Comparison of ENCODE assay signal across 1 cellular context in the genomic region with DNA sequence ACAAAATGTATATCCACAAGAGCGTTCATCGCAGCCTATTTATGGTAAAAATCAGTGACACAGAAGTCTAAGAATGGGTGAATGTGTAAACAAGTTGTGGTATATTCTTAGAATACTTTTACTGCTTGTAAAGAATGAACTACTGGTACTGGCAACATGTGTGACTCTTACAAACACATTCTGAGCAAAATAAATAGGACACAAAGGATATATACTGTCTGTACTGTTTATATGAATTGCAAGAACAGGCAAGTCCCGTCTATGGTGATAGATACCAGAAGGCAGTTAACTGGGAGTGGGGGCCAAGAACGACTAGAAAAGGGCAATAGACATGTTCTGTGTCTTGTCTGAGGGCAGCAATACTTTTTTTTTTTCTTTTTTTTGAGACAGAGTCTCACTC.
TF ChIP-seq lines count a peak whose summit lies in the region.

No MANE protein-coding gene starts in this region.

TF ChIP-seq in IMR-90, 13 proteins besides CTCF, POLR2A, EP300 and RAD21:
- TF ChIP-seq RCOR1 (IDR thresholded peaks at IDR 0.05; ENCODE audit: insufficient replicate concordance, low read length), result no peak
- TF ChIP-seq MAZ (IDR thresholded peaks at IDR 0.05; ENCODE audit: borderline replicate concordance, low read depth, low read length), result no peak
- TF ChIP-seq CEBPB (IDR thresholded peaks at IDR 0.05; ENCODE audit: low read depth, low read length), result no peak
- TF ChIP-seq BHLHE40 (IDR thresholded peaks at IDR 0.05; ENCODE audit: low read depth, low read length), result no peak
- TF ChIP-seq, protein P1, sequence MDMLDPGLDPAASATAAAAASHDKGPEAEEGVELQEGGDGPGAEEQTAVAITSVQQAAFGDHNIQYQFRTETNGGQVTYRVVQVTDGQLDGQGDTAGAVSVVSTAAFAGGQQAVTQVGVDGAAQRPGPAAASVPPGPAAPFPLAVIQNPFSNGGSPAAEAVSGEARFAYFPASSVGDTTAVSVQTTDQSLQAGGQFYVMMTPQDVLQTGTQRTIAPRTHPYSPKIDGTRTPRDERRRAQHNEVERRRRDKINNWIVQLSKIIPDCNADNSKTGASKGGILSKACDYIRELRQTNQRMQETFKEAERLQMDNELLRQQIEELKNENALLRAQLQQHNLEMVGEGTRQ (IDR thresholded peaks at IDR 0.05; ENCODE audit: low read depth, low read length), result no peak
- no peak for TF ChIP-seq SMC3 (IDR thresholded peaks at IDR 0.05; ENCODE audit: low read depth, low read length)
- no peak for TF ChIP-seq NFE2L2 (IDR thresholded peaks at IDR 0.05; ENCODE audit: low read depth, low read length)
- no peak for TF ChIP-seq MXI1 (IDR thresholded peaks at IDR 0.05; ENCODE audit: borderline replicate concordance, low read depth, low read length)
- TF ChIP-seq FOS (IDR thresholded peaks at IDR 0.05; ENCODE audit: low read depth, low read length), result no peak
- TF ChIP-seq RFX5 (IDR thresholded peaks at IDR 0.05; ENCODE audit: low read depth, low read length), result no peak
- TF ChIP-seq, protein P2, sequence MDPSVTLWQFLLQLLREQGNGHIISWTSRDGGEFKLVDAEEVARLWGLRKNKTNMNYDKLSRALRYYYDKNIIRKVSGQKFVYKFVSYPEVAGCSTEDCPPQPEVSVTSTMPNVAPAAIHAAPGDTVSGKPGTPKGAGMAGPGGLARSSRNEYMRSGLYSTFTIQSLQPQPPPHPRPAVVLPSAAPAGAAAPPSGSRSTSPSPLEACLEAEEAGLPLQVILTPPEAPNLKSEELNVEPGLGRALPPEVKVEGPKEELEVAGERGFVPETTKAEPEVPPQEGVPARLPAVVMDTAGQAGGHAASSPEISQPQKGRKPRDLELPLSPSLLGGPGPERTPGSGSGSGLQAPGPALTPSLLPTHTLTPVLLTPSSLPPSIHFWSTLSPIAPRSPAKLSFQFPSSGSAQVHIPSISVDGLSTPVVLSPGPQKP (IDR thresholded peaks at IDR 0.05; ENCODE audit: borderline replicate concordance, low read depth, low read length), result no peak
- no peak for TF ChIP-seq MAFK (IDR thresholded peaks at IDR 0.05; ENCODE audit: low read depth, low read length)
- TF ChIP-seq CHD1 (IDR thresholded peaks at IDR 0.05; ENCODE audit: low read depth, low read length), result no peak
TF ChIP-seq in IMR-90: peak in this region for 0.
